13 cellular contexts compared by ENCODE assay signal in genomic region chr4:128782875-128783614, GRCh38. TPM values are rescaled to one million over a fixed set of nuclear protein-coding genes. Genes with fewer than 3 reads are reported as not detected.
DNase-seq lines count a peak whose midpoint lies in the region; ATAC-seq and TF ChIP-seq lines count a peak whose summit lies in the region.
"Had no signal": no experiment of that assay in that cellular context is flagged by ENCODE, and none has a peak within 500 bp of the region (broad histone marks: within the 10 kb centered on the region; RNA-seq: fewer than 3 reads in every experiment).

No MANE protein-coding gene starts in this region.

- no peaks in the 10 kb centered on the region for H4K20me1 ChIP-seq in mammary epithelial cell (ENCODE audit: insufficient read depth, low read length)

- H3K4me3 ChIP-seq in left ventricle myocardium inferior (no peak overlapping the region), mammary epithelial cell (replicated peaks in 1 of 3; ENCODE audit: insufficient read depth in 1 of 3, low read depth in 2 of 3, low read length in 3 of 3) (no peak overlapping the region)
- H3K4me3 ChIP-seq: neural progenitor cell had no signal

- no peak overlapping the region for H2AFZ ChIP-seq in mammary epithelial cell (ENCODE audit: low read depth, low read length)
- H2AFZ ChIP-seq: neural progenitor cell had no signal

- in situ Hi-C loops in mammary epithelial cell (cut with MboI; ENCODE audit: low sequenced_read_pairs in 2 of 2) = no loop called here

- no TSS peak for BruUV-seq in mammary epithelial cell (replicated peaks; lab: Mats Ljungman, UMichigan)

- DNase-seq in Right ventricle myocardium inferior (ENCODE audit: missing footprints) = no peak
- no peak for DNase-seq in left ventricle myocardium inferior
- DNase-seq in mammary epithelial cell = peak; percentile 5
- DNase-seq in iris pigment epithelial cell (ENCODE audit: low read depth) = peak; percentile 79
- no peak for DNase-seq in stimulated activated CD8-positive, alpha-beta memory T cell treated with anti-CD3 and anti-CD28 coated beads, Interleukin-4, amount 100 ng/mL, for 48 hours
- DNase-seq in NCI-H187 treated with DMSO at 0.1 percent for 48 hours (lab: John Stamatoyannopoulos, UW) = no peak
- no peak for DNase-seq in activated CD4-positive, alpha-beta memory T cell treated with anti-CD3 and anti-CD28 coated beads for 36 hours
- DNase-seq: NCI-H1105 treated with DMSO at 0.1 percent for 48 hours, NCI-H510A treated with DMSO at 0.1 percent for 48 hours had no signal

- H3K4me1 ChIP-seq in left ventricle myocardium inferior (no peaks in the 10 kb centered on the region), mammary epithelial cell (ENCODE audit: insufficient read depth, low read length) (no peaks in the 10 kb centered on the region)
- H3K4me1 ChIP-seq: neural progenitor cell had no signal

- H3K79me2 ChIP-seq in mammary epithelial cell (ENCODE audit: insufficient read depth, low read length) = no peaks in the 10 kb centered on the region

- dilution Hi-C loops in mammary epithelial cell (cut with HindIII; ENCODE audit: low sequenced_read_pairs) = no loop called here

- H3K36me3 Mint-ChIP-seq in activated CD4-positive, alpha-beta memory T cell treated with anti-CD3 and anti-CD28 coated beads for 36 hours = no peaks in the 10 kb centered on the region

- H3K4me1 Mint-ChIP-seq in activated CD4-positive, alpha-beta memory T cell treated with anti-CD3 and anti-CD28 coated beads for 36 hours (ENCODE audit: low read depth) = no peaks in the 10 kb centered on the region

- intact Hi-C loops in Right ventricle myocardium inferior (cut with DNase I) = loop anchor here (1.0 kb wide), 1 partner anchor 80 kb away; no protein-coding TSS in a partner anchor
- intact Hi-C loops in left ventricle myocardium inferior (cut with micrococcal nuclease) = no loop called here
- intact Hi-C loops in mammary epithelial cell (cut with micrococcal nuclease) = loop anchor here (1.0 kb wide), 1 partner anchor 80 kb away; no protein-coding TSS in a partner anchor
- intact Hi-C loops in activated CD4-positive, alpha-beta memory T cell treated with anti-CD3 and anti-CD28 coated beads for 36 hours (cut with micrococcal nuclease) = loop anchor here (1.0 kb wide), 2 partner anchors 27 to 80 kb away; no protein-coding TSS in a partner anchor

- TF ChIP-seq CTCF in left ventricle myocardium inferior (IDR thresholded peaks at IDR 0.05; ENCODE audit: borderline replicate concordance) = no peak
- no peak for TF ChIP-seq CTCF in mammary epithelial cell (conservative IDR thresholded peaks at IDR 0.05 in 1 of 2, IDR thresholded peaks at IDR 0.05 in 1 of 2; ENCODE audit: extremely low read depth in 1 of 2, insufficient read depth in 1 of 2, low read depth in 1 of 2, low read length in 2 of 2)

- ATAC-seq in Right ventricle myocardium inferior = peak; percentile 70
- no peak for ATAC-seq in HG03095 (IDR thresholded peaks at IDR 0.05; ENCODE audit: unreplicated experiment)

- H3K27ac ChIP-seq in left ventricle myocardium inferior (replicated peaks) (no peak overlapping the region), mammary epithelial cell (ENCODE audit: insufficient read depth, low read depth, low read length) (no peak overlapping the region)
- H3K27ac ChIP-seq: neural progenitor cell had no signal

- H3K9ac ChIP-seq in mammary epithelial cell (ENCODE audit: insufficient read depth, low read length) = no peak overlapping the region
- H3K9ac ChIP-seq: neural progenitor cell had no signal

- CTCF ChIA-PET in mammary epithelial cell (lab: Charles Lee; ENCODE audit: low non-redundant PET) = no interaction called here
- CTCF ChIA-PET in activated CD4-positive, alpha-beta memory T cell treated with anti-CD3 and anti-CD28 coated beads for 36 hours (lab: Charles Lee) = interaction anchor here (0.6 to 2.2 kb wide), 4 partner anchors 27 to 611 kb away, joined by 3 to 9 read pairs (median 4); partner anchors contain the start of gene JADE1

- H3K4me2 ChIP-seq in mammary epithelial cell (ENCODE audit: insufficient read depth, low read depth, low read length) = no peak overlapping the region
- H3K4me2 ChIP-seq: neural progenitor cell had no signal

- H3K4me3 Mint-ChIP-seq in activated CD4-positive, alpha-beta memory T cell treated with anti-CD3 and anti-CD28 coated beads for 36 hours = no peak overlapping the region
- H3K4me3 Mint-ChIP-seq: activated T-cell treated with anti-CD3 and anti-CD28 coated beads, Interleukin-2, amount 50 U/mL, for 4 hours; neural progenitor cell; T-helper 1 cell treated with Interleukin-12 subunit alpha and Interleukin-12 subunit beta and Interleukin-4 antibody, amounts not matched to agents 30 μg/mL and 1 μg/mL, for 36 hours had no signal

- peaks cover 2% of the 10 kb centered on the region for H3K27me3 Mint-ChIP-seq in activated CD4-positive, alpha-beta memory T cell treated with anti-CD3 and anti-CD28 coated beads for 36 hours

- POLR2A ChIA-PET in activated CD4-positive, alpha-beta memory T cell treated with anti-CD3 and anti-CD28 coated beads for 36 hours (lab: Charles Lee) = no interaction called here

- peaks cover 3% of the 10 kb centered on the region for H3K27me3 ChIP-seq in left ventricle myocardium inferior (ENCODE audit: low read depth)
- H3K27me3 ChIP-seq in mammary epithelial cell (ENCODE audit: insufficient read depth, low read length) = no peaks in the 10 kb centered on the region
- H3K27me3 ChIP-seq: neural progenitor cell had no signal

- WGBS in mammary epithelial cell (ENCODE audit: low coverage, missing lambda C conversion rate) = 75% methylated on average over 9 of the region's 12 CpGs

- no peaks in the 10 kb centered on the region for H3K9me3 Mint-ChIP-seq in activated CD4-positive, alpha-beta memory T cell treated with anti-CD3 and anti-CD28 coated beads for 36 hours
- H3K9me3 Mint-ChIP-seq: activated T-cell treated with anti-CD3 and anti-CD28 coated beads, Interleukin-2, amount 50 U/mL, for 4 hours; T-helper 1 cell treated with Interleukin-12 subunit alpha and Interleukin-12 subunit beta and Interleukin-4 antibody, amounts not matched to agents 30 μg/mL and 1 μg/mL, for 36 hours had no signal

- no peak overlapping the region for H3K27ac Mint-ChIP-seq in activated CD4-positive, alpha-beta memory T cell treated with anti-CD3 and anti-CD28 coated beads for 36 hours
- H3K27ac Mint-ChIP-seq: neural progenitor cell; T-helper 1 cell treated with Interleukin-12 subunit alpha and Interleukin-12 subunit beta and Interleukin-4 antibody, amounts not matched to agents 30 μg/mL and 1 μg/mL, for 36 hours had no signal

- H3K36me3 ChIP-seq in left ventricle myocardium inferior (no peaks in the 10 kb centered on the region), mammary epithelial cell (ENCODE audit: insufficient read depth, low read length) (no peaks in the 10 kb centered on the region)
- H3K36me3 ChIP-seq: neural progenitor cell had no signal

- H3K9me3 ChIP-seq in left ventricle myocardium inferior (replicated peaks) (no peaks in the 10 kb centered on the region), mammary epithelial cell (replicated peaks; ENCODE audit: insufficient read depth, low read length) (no peaks in the 10 kb centered on the region)

RNA-seq across cellular contexts. Expression of gene JADE1, which starts 26.5 kb away (rescaled TPM):
- 24.3 TPM for total RNA-seq in Right ventricle myocardium inferior
- total RNA-seq in left ventricle myocardium inferior = 22.1 TPM
- 1 to 10 TPM; 5.0 to 6.0 TPM for total RNA-seq in mammary epithelial cell
- 3.3 TPM for polyA plus RNA-seq in mammary epithelial cell
- polyA minus RNA-seq in mammary epithelial cell = 22.1 TPM
- 10 to 100 TPM; 25.4 to 28.3 TPM for total RNA-seq in activated CD4-positive, alpha-beta memory T cell treated with anti-CD3 and anti-CD28 coated beads for 36 hours

Comparison
In these comparisons a context has a peak if more than half of its experiments do, and no peak if none do; other contexts are left out.
1. DNase-seq: peak in mammary epithelial cell (single experiment) and iris pigment epithelial cell (single experiment); none in Right ventricle myocardium inferior (single experiment), left ventricle myocardium inferior (single experiment), stimulated activated CD8-positive, alpha-beta memory T cell treated with anti-CD3 and anti-CD28 coated beads, Interleukin-4, amount 100 ng/mL, for 48 hours (single experiment), NCI-H187 treated with DMSO at 0.1 percent for 48 hours (single experiment) and activated CD4-positive, alpha-beta memory T cell treated with anti-CD3 and anti-CD28 coated beads for 36 hours (single experiment).